In genomic region chr4:76055421-76055820, GRCh38 we compare ENCODE assay signal across 19 cellular contexts. TPM values are rescaled to one million over a fixed set of nuclear protein-coding genes. Genes with fewer than 3 reads are reported as not detected.
DNase-seq lines count a peak whose midpoint lies in the region; ATAC-seq and TF ChIP-seq lines count a peak whose summit lies in the region.
"Had no signal": no experiment of that assay in that cellular context is flagged by ENCODE, and none has a peak within 500 bp of the region (broad histone marks: within the 10 kb centered on the region; RNA-seq: fewer than 3 reads in every experiment).

No MANE protein-coding gene starts in this region.

- H3K27me3 ChIP-seq in HUES48 (ENCODE audit: control insufficient read depth, insufficient read depth, low read length), result no peaks in the 10 kb centered on the region; the same call in 1 of the 2 replicates
- peaks cover 7% of the 10 kb centered on the region for H3K27me3 ChIP-seq in smooth muscle cell (ENCODE audit: low read depth)

- H3K4me1 ChIP-seq in HUES48 (ENCODE audit: control insufficient read depth, insufficient read depth, low read length) (peaks cover 33% of the 10 kb centered on the region), smooth muscle cell (ENCODE audit: low read depth) (peaks cover 18% of the 10 kb centered on the region)

- peak overlapping the region; percentile 0 for H2AFZ ChIP-seq in smooth muscle cell (ENCODE audit: low read depth)

- H3F3A ChIP-seq in smooth muscle cell (ENCODE audit: low read depth), result peaks cover 1% of the 10 kb centered on the region

- no peak for DNase-seq in activated T-cell treated with anti-CD3 and anti-CD28 coated beads, Interleukin-2, amount 50 U/mL, for 72 hours
- no peak for DNase-seq in activated T-cell treated with anti-CD3 and anti-CD28 coated beads, Interleukin-2, amount 50 U/mL, for 48 hours
- DNase-seq in smooth muscle cell (lab: John Stamatoyannopoulos, UW; ENCODE audit: unreplicated experiment), result no peak
- no peak for DNase-seq in NCI-H2227 treated with DMSO at 0.1 percent for 48 hours (lab: John Stamatoyannopoulos, UW)
- DNase-seq in MV-4-11 (lab: John Stamatoyannopoulos, UW), result no peak
- DNase-seq in middle frontal gyrus (ENCODE audit: extremely low spot score, low spot score), result no peak
- DNase-seq: H7, NCI-H1436, NCI-H2029, NCI-H2171 treated with DMSO at 0.1 percent for 48 hours, NCI-H748 treated with DMSO at 0.1 percent for 48 hours, PC-3 had no signal

- no peaks in the 10 kb centered on the region for H3K9me3 ChIP-seq in HUES48 (ENCODE audit: control insufficient read depth, insufficient read depth, low read length)
- no peaks in the 10 kb centered on the region for H3K9me3 ChIP-seq in smooth muscle cell (replicated peaks; ENCODE audit: low read depth)

- H3K4me2 ChIP-seq in smooth muscle cell, result no peak overlapping the region

- ATAC-seq in activated T-cell treated with anti-CD3 and anti-CD28 coated beads, Interleukin-2, amount 50 U/mL, for 72 hours (replicated peaks in 1 of 2), result no peak
- no peak for ATAC-seq in activated T-helper 17 cell treated with anti-CD3 and anti-CD28 coated beads, Interleukin-2, amount 50 U/mL, for 72 hours (replicated peaks)
- ATAC-seq: PC-3 had no signal

- H3K27ac ChIP-seq in HUES48 (ENCODE audit: low read depth, low read length), result peak overlapping the region; percentile 32
- no peak overlapping the region for H3K27ac ChIP-seq in smooth muscle cell (ENCODE audit: low read depth)
- H3K27ac ChIP-seq: RWPE1 had no signal

- no peaks in the 10 kb centered on the region for H4K20me1 ChIP-seq in smooth muscle cell (ENCODE audit: low read depth)

- TF ChIP-seq CTCF in smooth muscle cell (IDR thresholded peaks at IDR 0.05; ENCODE audit: borderline replicate concordance, insufficient read depth, poor library complexity, severe bottlenecking), result no peak

- no peaks in the 10 kb centered on the region for H3K9me3 Mint-ChIP-seq in activated T-cell treated with anti-CD3 and anti-CD28 coated beads, Interleukin-2, amount 50 U/mL, for 72 hours
- no peaks in the 10 kb centered on the region for H3K9me3 Mint-ChIP-seq in activated T-helper 17 cell treated with anti-CD3 and anti-CD28 coated beads, Interleukin-2, amount 50 U/mL, for 72 hours
- H3K9me3 Mint-ChIP-seq: CD14-positive monocyte had no signal

- H3K27me3 Mint-ChIP-seq in activated T-cell treated with anti-CD3 and anti-CD28 coated beads, Interleukin-2, amount 50 U/mL, for 72 hours (ENCODE audit: low read depth), result peaks cover 39% of the 10 kb centered on the region
- peaks cover 13% of the 10 kb centered on the region for H3K27me3 Mint-ChIP-seq in activated T-helper 17 cell treated with anti-CD3 and anti-CD28 coated beads, Interleukin-2, amount 50 U/mL, for 72 hours

- H3K27ac Mint-ChIP-seq in activated T-cell treated with anti-CD3 and anti-CD28 coated beads, Interleukin-2, amount 50 U/mL, for 72 hours, result peak overlapping the region; percentile 88
- H3K27ac Mint-ChIP-seq in activated T-helper 17 cell treated with anti-CD3 and anti-CD28 coated beads, Interleukin-2, amount 50 U/mL, for 72 hours, result peak overlapping the region; percentile 92
- H3K27ac Mint-ChIP-seq: CD14-positive monocyte had no signal

- WGBS in smooth muscle cell (ENCODE audit: low lambda C conversion rate), result 71% methylated on average over 2 of the region's 2 CpGs

- no peak overlapping the region for H3K4me3 ChIP-seq in HUES48 (ENCODE audit: low read depth, low read length)
- no peak overlapping the region for H3K4me3 ChIP-seq in smooth muscle cell

- no peaks in the 10 kb centered on the region for H3K79me2 ChIP-seq in smooth muscle cell (ENCODE audit: low read depth)

- H3K4me3 Mint-ChIP-seq in activated T-cell treated with anti-CD3 and anti-CD28 coated beads, Interleukin-2, amount 50 U/mL, for 72 hours, result peak overlapping the region; percentile 17 to 55
- peak overlapping the region; percentile 51 for H3K4me3 Mint-ChIP-seq in activated T-helper 17 cell treated with anti-CD3 and anti-CD28 coated beads, Interleukin-2, amount 50 U/mL, for 72 hours
- H3K4me3 Mint-ChIP-seq: CD14-positive monocyte had no signal

- peaks cover 60% of the 10 kb centered on the region for H3K4me1 Mint-ChIP-seq in activated T-cell treated with anti-CD3 and anti-CD28 coated beads, Interleukin-2, amount 50 U/mL, for 72 hours (ENCODE audit: low read depth)
- H3K4me1 Mint-ChIP-seq in activated T-helper 17 cell treated with anti-CD3 and anti-CD28 coated beads, Interleukin-2, amount 50 U/mL, for 72 hours, result peaks cover 28% of the 10 kb centered on the region

- H3K9ac ChIP-seq in HUES48 (ENCODE audit: low read depth, low read length), result no peak overlapping the region
- no peak overlapping the region for H3K9ac ChIP-seq in smooth muscle cell (ENCODE audit: low read depth)

- no peaks in the 10 kb centered on the region for H3K36me3 Mint-ChIP-seq in activated T-cell treated with anti-CD3 and anti-CD28 coated beads, Interleukin-2, amount 50 U/mL, for 72 hours (ENCODE audit: insufficient read depth in 2 of 2)
- no peaks in the 10 kb centered on the region for H3K36me3 Mint-ChIP-seq in activated T-helper 17 cell treated with anti-CD3 and anti-CD28 coated beads, Interleukin-2, amount 50 U/mL, for 72 hours (ENCODE audit: low read depth)
- H3K36me3 Mint-ChIP-seq: CD14-positive monocyte had no signal

- H3K36me3 ChIP-seq in HUES48 (ENCODE audit: control insufficient read depth, insufficient read depth, low read length) (no peaks in the 10 kb centered on the region), smooth muscle cell (ENCODE audit: low read depth) (no peaks in the 10 kb centered on the region)

RNA-seq across cellular contexts. Expression of gene ART3, which starts 19.1 kb away (rescaled TPM):
- total RNA-seq in activated T-cell treated with anti-CD3 and anti-CD28 coated beads, Interleukin-2, amount 50 U/mL, for 72 hours, result not detected
- total RNA-seq in activated T-helper 17 cell treated with anti-CD3 and anti-CD28 coated beads, Interleukin-2, amount 50 U/mL, for 72 hours, result 1 to 10 TPM in 1 of 2 donors, under 1 TPM in 1; 0.80 to 1.6 TPM
- not detected in 2 replicates for total RNA-seq in smooth muscle cell
- 0.93 and 1.1 TPM in 2 replicates for polyA plus RNA-seq in smooth muscle cell
- total RNA-seq: A673, HT1080, NCI-H460, PC-3 had no signal
- polyA plus RNA-seq: CD14-positive monocyte had no signal

RNA-seq across cellular contexts. Expression of gene CXCL11, which starts 19.6 kb away (rescaled TPM):
- under 1 TPM in 1 of 2 donors, not detected in 1; 0.19 TPM for total RNA-seq in activated T-cell treated with anti-CD3 and anti-CD28 coated beads, Interleukin-2, amount 50 U/mL, for 72 hours
- total RNA-seq in activated T-helper 17 cell treated with anti-CD3 and anti-CD28 coated beads, Interleukin-2, amount 50 U/mL, for 72 hours, result not detected
- total RNA-seq in smooth muscle cell, result not detected in 2 replicates
- not detected in 2 replicates for polyA plus RNA-seq in smooth muscle cell
- total RNA-seq: H7, HT1080, NCI-H460, PC-3 had no signal

RNA-seq across cellular contexts. Expression of gene CXCL10, which starts 32.1 kb away (rescaled TPM):
- 1 to 10 TPM in 1 of 2 donors, under 1 TPM in 1; 0.62 to 2.9 TPM for total RNA-seq in activated T-cell treated with anti-CD3 and anti-CD28 coated beads, Interleukin-2, amount 50 U/mL, for 72 hours
- 1 to 10 TPM; 1.1 to 3.3 TPM for total RNA-seq in activated T-helper 17 cell treated with anti-CD3 and anti-CD28 coated beads, Interleukin-2, amount 50 U/mL, for 72 hours
- total RNA-seq in smooth muscle cell, result 18.9 and 19.7 TPM in 2 replicates
- polyA plus RNA-seq in smooth muscle cell, result 18.9 and 21.2 TPM in 2 replicates
- total RNA-seq: H7, HT1080, NCI-H460, PC-3 had no signal

RNA-seq across cellular contexts. Expression of gene CXCL9, which starts 48.1 kb away (rescaled TPM):
- total RNA-seq in activated T-cell treated with anti-CD3 and anti-CD28 coated beads, Interleukin-2, amount 50 U/mL, for 72 hours, result 1 to 10 TPM in 1 of 2 donors, under 1 TPM in 1; 0.94 to 2.7 TPM
- total RNA-seq in activated T-helper 17 cell treated with anti-CD3 and anti-CD28 coated beads, Interleukin-2, amount 50 U/mL, for 72 hours, result 1 to 10 TPM in 1 of 2 donors, under 1 TPM in 1; 0.45 to 3.4 TPM
- total RNA-seq in smooth muscle cell, result 0.27 and 0.45 TPM in 2 replicates
- polyA plus RNA-seq in smooth muscle cell, result 0.16 TPM in 1 of 2 replicates, not detected in the other
- total RNA-seq: A673, H7, HT1080, NCI-H460, PC-3 had no signal
